16 cellular contexts compared by ENCODE assay signal in genomic region chr5:159107308-159107707, GRCh38. TPM values are rescaled to one million over a fixed set of nuclear protein-coding genes. Genes with fewer than 3 reads are reported as not detected.
DNase-seq lines count a peak whose midpoint lies in the region; ATAC-seq, FAIRE-seq and TF ChIP-seq lines count a peak whose summit lies in the region.
"Had no signal": no experiment of that assay in that cellular context is flagged by ENCODE, and none has a peak within 500 bp of the region (broad histone marks: within the 10 kb centered on the region; RNA-seq: fewer than 3 reads in every experiment).

No MANE protein-coding gene starts in this region.

- no peaks in the 10 kb centered on the region for H3K36me3 Mint-ChIP-seq in activated naive CD4-positive, alpha-beta T cell treated with anti-CD3 and anti-CD28 coated beads for 36 hours (ENCODE audit: low read depth)
- no peaks in the 10 kb centered on the region for H3K36me3 Mint-ChIP-seq in HFFc6 (ENCODE audit: low read depth)
- H3K36me3 Mint-ChIP-seq in central memory CD8-positive, alpha-beta T cell (ENCODE audit: insufficient read depth) = peaks cover 8% of the 10 kb centered on the region
- H3K36me3 Mint-ChIP-seq in stimulated activated memory B cell treated with anti-CD40 and anti-IgM and Interleukin-4, amounts not matched to agents 10 μg/mL and 1 μg/mL and 100 μg/mL, for 72 hours = no peaks in the 10 kb centered on the region
- H3K36me3 Mint-ChIP-seq: activated CD4-positive, alpha-beta memory T cell treated with anti-CD3 and anti-CD28 coated beads for 36 hours had no signal

- no peak for FAIRE-seq in kidney (lab: Jason Lieb, UNC)

- H3K27ac ChIP-seq in kidney (ENCODE audit: low read depth in 2 of 2, low read length in 2 of 2) = no peak overlapping the region
- H3K27ac ChIP-seq: esophagus squamous epithelium, left lung, right atrium auricular region, RWPE1, thyroid gland had no signal

- intact Hi-C loops in activated naive CD4-positive, alpha-beta T cell treated with anti-CD3 and anti-CD28 coated beads for 36 hours (cut with micrococcal nuclease) = loop anchor here (1.0 to 10.0 kb wide), 3 partner anchors 26 to 673 kb away; no protein-coding TSS in a partner anchor
- intact Hi-C loops in Right ventricle myocardium inferior (cut with DNase I) = loop anchor here (1.0 to 10.0 kb wide), 5 partner anchors 563 to 1095 kb away; no protein-coding TSS in a partner anchor
- intact Hi-C loops in kidney (cut with DNase I) = loop anchor here (10.0 kb wide), 1 partner anchor 413 kb away; no protein-coding TSS in a partner anchor

- no peak for ATAC-seq in central memory CD8-positive, alpha-beta T cell (replicated peaks; ENCODE audit: extremely low read depth, poor library complexity, severe bottlenecking)
- no peak for ATAC-seq in stimulated activated memory B cell treated with anti-CD40 and anti-IgM and Interleukin-4, amounts not matched to agents 10 μg/mL and 1 μg/mL and 100 μg/mL, for 72 hours
- no peak for ATAC-seq in Right ventricle myocardium inferior
- no peak for ATAC-seq in GM21381 (IDR thresholded peaks at IDR 0.05; ENCODE audit: unreplicated experiment)

- no peaks in the 10 kb centered on the region for H3K36me3 ChIP-seq in kidney (ENCODE audit: control insufficient read depth in 1 of 2, insufficient read depth in 2 of 2, low read length in 2 of 2)
- H3K36me3 ChIP-seq: esophagus squamous epithelium, left lung, right atrium auricular region, thyroid gland had no signal

- H3K27me3 Mint-ChIP-seq in activated naive CD4-positive, alpha-beta T cell treated with anti-CD3 and anti-CD28 coated beads for 36 hours (ENCODE audit: low read depth) = peaks cover 42% of the 10 kb centered on the region
- peaks cover 50% of the 10 kb centered on the region for H3K27me3 Mint-ChIP-seq in HFFc6 (ENCODE audit: insufficient read depth)
- H3K27me3 Mint-ChIP-seq in central memory CD8-positive, alpha-beta T cell = peaks cover 96% of the 10 kb centered on the region
- no peaks in the 10 kb centered on the region for H3K27me3 Mint-ChIP-seq in stimulated activated memory B cell treated with anti-CD40 and anti-IgM and Interleukin-4, amounts not matched to agents 10 μg/mL and 1 μg/mL and 100 μg/mL, for 72 hours

- no peak overlapping the region for H3K27ac Mint-ChIP-seq in activated naive CD4-positive, alpha-beta T cell treated with anti-CD3 and anti-CD28 coated beads for 36 hours
- no peak overlapping the region for H3K27ac Mint-ChIP-seq in HFFc6
- H3K27ac Mint-ChIP-seq in central memory CD8-positive, alpha-beta T cell (ENCODE audit: low read depth) = no peak overlapping the region
- H3K27ac Mint-ChIP-seq in stimulated activated memory B cell treated with anti-CD40 and anti-IgM and Interleukin-4, amounts not matched to agents 10 μg/mL and 1 μg/mL and 100 μg/mL, for 72 hours = peak overlapping the region; percentile 98
- H3K27ac Mint-ChIP-seq: activated CD4-positive, alpha-beta memory T cell treated with anti-CD3 and anti-CD28 coated beads for 36 hours had no signal

- H3K4me3 ChIP-seq in kidney (ENCODE audit: low read length in 2 of 2) = no peak overlapping the region
- H3K4me3 ChIP-seq: mucosa of descending colon, thyroid gland had no signal

- H3K9ac ChIP-seq in kidney (ENCODE audit: low read length in 2 of 2) = no peak overlapping the region

- H3K9me3 ChIP-seq in kidney (ENCODE audit: control insufficient read depth in 1 of 2, low read length in 2 of 2) = no peaks in the 10 kb centered on the region
- H3K9me3 ChIP-seq: esophagus squamous epithelium, left lung, mucosa of descending colon, right atrium auricular region, thyroid gland had no signal

- TF ChIP-seq CTCF in HFFc6 (IDR thresholded peaks at IDR 0.05) = no peak
- no peak for TF ChIP-seq CTCF in kidney (IDR thresholded peaks at IDR 0.05; ENCODE audit: borderline replicate concordance, extremely low read depth, insufficient read depth)

- peaks cover 0 to 7% of the 10 kb centered on the region in 2 donors for H3K4me1 ChIP-seq in kidney (ENCODE audit: control insufficient read depth in 1 of 2, insufficient read depth in 1 of 2, low read depth in 1 of 2, low read length in 2 of 2)

- no peaks in the 10 kb centered on the region for H3K9me3 Mint-ChIP-seq in activated naive CD4-positive, alpha-beta T cell treated with anti-CD3 and anti-CD28 coated beads for 36 hours
- no peaks in the 10 kb centered on the region for H3K9me3 Mint-ChIP-seq in HFFc6
- H3K9me3 Mint-ChIP-seq in central memory CD8-positive, alpha-beta T cell = no peaks in the 10 kb centered on the region
- no peaks in the 10 kb centered on the region for H3K9me3 Mint-ChIP-seq in stimulated activated memory B cell treated with anti-CD40 and anti-IgM and Interleukin-4, amounts not matched to agents 10 μg/mL and 1 μg/mL and 100 μg/mL, for 72 hours
- H3K9me3 Mint-ChIP-seq: activated CD4-positive, alpha-beta memory T cell treated with anti-CD3 and anti-CD28 coated beads for 36 hours had no signal

- H3K4me3 Mint-ChIP-seq in activated naive CD4-positive, alpha-beta T cell treated with anti-CD3 and anti-CD28 coated beads for 36 hours = peak overlapping the region; percentile 71
- H3K4me3 Mint-ChIP-seq in HFFc6 = peak overlapping the region; percentile 78; the same call in 1 of the 2 replicates
- peak overlapping the region; percentile 69 for H3K4me3 Mint-ChIP-seq in central memory CD8-positive, alpha-beta T cell
- peak overlapping the region; percentile 95 for H3K4me3 Mint-ChIP-seq in stimulated activated memory B cell treated with anti-CD40 and anti-IgM and Interleukin-4, amounts not matched to agents 10 μg/mL and 1 μg/mL and 100 μg/mL, for 72 hours

- CTCF ChIA-PET in activated naive CD4-positive, alpha-beta T cell treated with anti-CD3 and anti-CD28 coated beads for 36 hours (lab: Charles Lee) = interaction anchor here (0.6 to 3.8 kb wide), 41 partner anchors 8 to 1032 kb away, joined by 3 to 120 read pairs (median 4); no protein-coding TSS in a partner anchor

- no peak for DNase-seq in activated naive CD4-positive, alpha-beta T cell treated with anti-CD3 and anti-CD28 coated beads for 36 hours
- no peak for DNase-seq in activated naive CD4-positive, alpha-beta T cell (lab: John Stamatoyannopoulos, UW)
- DNase-seq in HFFc6 = no peak
- DNase-seq in central memory CD8-positive, alpha-beta T cell (ENCODE audit: low spot score in 2 of 2) = no peak
- DNase-seq in Right ventricle myocardium inferior (ENCODE audit: missing footprints) = no peak
- no peak for DNase-seq in kidney
- DNase-seq: esophagus squamous epithelium, NCI-H510A treated with DMSO at 0.1 percent for 48 hours had no signal

- peaks cover 24% of the 10 kb centered on the region for H3K4me1 Mint-ChIP-seq in activated naive CD4-positive, alpha-beta T cell treated with anti-CD3 and anti-CD28 coated beads for 36 hours (ENCODE audit: low read depth)
- H3K4me1 Mint-ChIP-seq in HFFc6 (ENCODE audit: low read depth) = peaks cover 9% of the 10 kb centered on the region
- H3K4me1 Mint-ChIP-seq in central memory CD8-positive, alpha-beta T cell = peaks cover 21% of the 10 kb centered on the region
- H3K4me1 Mint-ChIP-seq in stimulated activated memory B cell treated with anti-CD40 and anti-IgM and Interleukin-4, amounts not matched to agents 10 μg/mL and 1 μg/mL and 100 μg/mL, for 72 hours = peaks cover 50% of the 10 kb centered on the region

RNA-seq across cellular contexts. Expression of gene EBF1, which starts 7.6 kb away (rescaled TPM):
- total RNA-seq in activated naive CD4-positive, alpha-beta T cell treated with anti-CD3 and anti-CD28 coated beads for 36 hours = under 1 TPM in 1 of 2 experiments, not detected in 1; 0.20 TPM
- total RNA-seq in HFFc6 (2021; fragmentation: NEBNext Ultra II Directional; extraction: Animal tissue kit (Norgen Biotek cat#: 25700)) = under 1 TPM in 4 of 6 experiments, not detected in 2; 0.16 to 0.41 (median 0.26) TPM
- total RNA-seq in Right ventricle myocardium inferior (17.1 TPM), kidney (30.8 TPM)
- 2.7 TPM for polyA plus RNA-seq in kidney (ENCODE audit: insufficient read depth, low read depth, low replicate concordance)
- total RNA-seq: activated CD4-positive, alpha-beta memory T cell treated with anti-CD3 and anti-CD28 coated beads for 36 hours had no signal

Comparison
In these comparisons a context has a peak if more than half of its experiments do, and no peak if none do; other contexts are left out.
1. RNA of gene EBF1, which starts 7.6 kb away (total RNA-seq): 30.8 TPM in kidney (single experiment) and 17.1 TPM in Right ventricle myocardium inferior (single experiment); 0.16 to 0.41 TPM in HFFc6 and 0.20 TPM in activated naive CD4-positive, alpha-beta T cell treated with anti-CD3 and anti-CD28 coated beads for 36 hours; every median in the first group is over 10 times any median in the second.
2. Peak in every context shown above with its lines, with median percentiles within 50 percentile points of each other: H3K4me3 Mint-ChIP-seq.